Comparison of ENCODE assay signal across 8 cellular contexts in genomic region chr9:66198421-66198820, GRCh38.
DNase-seq lines count a peak whose midpoint lies in the region; ATAC-seq, FAIRE-seq and TF ChIP-seq lines count a peak whose summit lies in the region.
"Not testable (repeated sequence)": the region's sequence is repeated elsewhere in the genome, so short reads cannot be mapped to it uniquely, and the experiment has no call there.

No MANE protein-coding gene starts in this region.

- FAIRE-seq in A549 (lab: Jason Lieb, UNC) = not testable (repeated sequence)

- H2BK15ac ChIP-seq in IMR-90 (ENCODE audit: low read depth, low read length); mesenchymal stem cell (ENCODE audit: low read depth, poor library complexity, severe bottlenecking): not testable (repeated sequence)

- H3K36me3 Mint-ChIP-seq in activated T-helper 17 cell treated with anti-CD3 and anti-CD28 coated beads, Interleukin-2, amount 50 U/mL, for 72 hours (ENCODE audit: low read depth) = not testable (repeated sequence)

- not testable (repeated sequence) for H2AK5ac ChIP-seq in IMR-90 (ENCODE audit: low read depth, low read length); mesenchymal stem cell (ENCODE audit: low read length, severe bottlenecking)

- ATAC-seq in A549 (peak; percentile 91 to 95), IMR-90 (ENCODE audit: low read depth) (peak; percentile 69), esophagus mucosa (peak; percentile 45), left ventricle myocardium superior (peak; percentile 95), sciatic nerve (peak; percentile 62), upper lobe of left lung (ENCODE audit: low FRiP score in 2 of 2) (peak; percentile 57 to 72)
- peak; percentile 11 for ATAC-seq in activated T-helper 17 cell treated with anti-CD3 and anti-CD28 coated beads, Interleukin-2, amount 50 U/mL, for 72 hours (replicated peaks)

- H3K36me3 ChIP-seq in IMR-90 (ENCODE audit: control insufficient read depth, insufficient read depth, low read length); mesenchymal stem cell (ENCODE audit: control insufficient read depth in 1 of 2, insufficient read depth in 2 of 2, low read depth in 1 of 2, low read length in 2 of 2); upper lobe of left lung: not testable (repeated sequence)

- H4K8ac ChIP-seq in IMR-90 (ENCODE audit: low read depth in 2 of 2, low read length in 2 of 2); mesenchymal stem cell (ENCODE audit: low read length): not testable (repeated sequence)

- H3K79me1 ChIP-seq in IMR-90 (ENCODE audit: low read depth in 1 of 2, low read length in 2 of 2); mesenchymal stem cell (replicated peaks; ENCODE audit: low read length, poor library complexity, severe bottlenecking): not testable (repeated sequence)

- TF ChIP-seq RAD21 in A549 (conservative IDR thresholded peaks at IDR 0.05 in 1 of 2, IDR thresholded peaks at IDR 0.05 in 1 of 2); IMR-90 (IDR thresholded peaks at IDR 0.05; ENCODE audit: low read length): not testable (repeated sequence)

- CTCF ChIA-PET in A549 (lab: Yijun Ruan, JAX); IMR-90 (lab: Yijun Ruan, JAX): not testable (repeated sequence)

- H3K9me1 ChIP-seq in IMR-90 (ENCODE audit: insufficient read depth, low read length) = not testable (repeated sequence)

- H3K4me3 Mint-ChIP-seq in activated T-helper 17 cell treated with anti-CD3 and anti-CD28 coated beads, Interleukin-2, amount 50 U/mL, for 72 hours = not testable (repeated sequence)

- not testable (repeated sequence) for H2AFZ ChIP-seq in IMR-90 (replicated peaks; ENCODE audit: low read length, poor library complexity); mesenchymal stem cell (ENCODE audit: low read depth, low read length)

- not testable (repeated sequence) for TF ChIP-seq CTCF in A549 (IDR thresholded peaks at IDR 0.05); IMR-90 (conservative IDR thresholded peaks at IDR 0.05; ENCODE audit: low read depth, low read length); upper lobe of left lung (IDR thresholded peaks at IDR 0.05)

- H3K27me3 Mint-ChIP-seq in activated T-helper 17 cell treated with anti-CD3 and anti-CD28 coated beads, Interleukin-2, amount 50 U/mL, for 72 hours = not testable (repeated sequence)

- not testable (repeated sequence) for H4K20me1 ChIP-seq in IMR-90 (ENCODE audit: insufficient read depth, low read length)

- not testable (repeated sequence) for H4K5ac ChIP-seq in IMR-90 (ENCODE audit: low read depth, low read length)

- POLR2A ChIA-PET in A549 (lab: Yijun Ruan, JAX); IMR-90 (lab: Charles Lee; ENCODE audit: unreplicated experiment): not testable (repeated sequence)

- H4K91ac ChIP-seq in IMR-90 (ENCODE audit: insufficient read depth, low read depth, low read length); mesenchymal stem cell (ENCODE audit: low read length): not testable (repeated sequence)

- H3K9me3 Mint-ChIP-seq in activated T-helper 17 cell treated with anti-CD3 and anti-CD28 coated beads, Interleukin-2, amount 50 U/mL, for 72 hours = not testable (repeated sequence)

- dilution Hi-C loops in IMR-90 (cut with HindIII; ENCODE audit: low sequenced_read_pairs, unreplicated experiment) = not testable (repeated sequence)

- not testable (repeated sequence) for H2BK20ac ChIP-seq in IMR-90 (ENCODE audit: low read depth, low read length)

- 25% methylated on average over 6 of the region's 22 CpGs for WGBS in A549 (ENCODE audit: missing lambda C conversion rate)
- WGBS in IMR-90 (ENCODE audit: extremely low coverage in 2 of 2, insufficient read length in 1 of 2), 2 experiments = no CpG with 5 or more reads among the region's 22 CpGs
- no CpG with 5 or more reads among the region's 22 CpGs for WGBS in mesenchymal stem cell
- 56 to 74% methylated on average over 7 to 22 of the region's 22 CpGs for WGBS in upper lobe of left lung, 2 donors

- not testable (repeated sequence) for DNase-seq in A549 (ENCODE audit: low read depth in 1 of 2, low spot score in 1 of 2); IMR-90; mesenchymal stem cell; sciatic nerve (ENCODE audit: low spot score)
- DNase-seq in left ventricle myocardium superior = peak; percentile 49
- peak in 1 of 2 donors; percentile 75 for DNase-seq in upper lobe of left lung

- not testable (repeated sequence) for H3K4me1 Mint-ChIP-seq in activated T-helper 17 cell treated with anti-CD3 and anti-CD28 coated beads, Interleukin-2, amount 50 U/mL, for 72 hours

- H3K4me3 ChIP-seq in A549; IMR-90 (ENCODE audit: insufficient read depth, low read depth, low read length); mesenchymal stem cell (ENCODE audit: insufficient read depth in 1 of 2, low read depth in 1 of 2, low read length in 2 of 2); upper lobe of left lung: not testable (repeated sequence)

- H2BK5ac ChIP-seq in IMR-90 (ENCODE audit: low read depth, low read length, poor library complexity, severe bottlenecking); mesenchymal stem cell (ENCODE audit: low read depth, low read length, poor library complexity, severe bottlenecking): not testable (repeated sequence)

- not testable (repeated sequence) for H3K27ac Mint-ChIP-seq in activated T-helper 17 cell treated with anti-CD3 and anti-CD28 coated beads, Interleukin-2, amount 50 U/mL, for 72 hours

- BruUV-seq in IMR-90 (replicated peaks; lab: Mats Ljungman, UMichigan) = not testable (repeated sequence)

- H3K23ac ChIP-seq in IMR-90 (ENCODE audit: low read depth, low read length); mesenchymal stem cell (ENCODE audit: low read length in 2 of 2): not testable (repeated sequence)

- H3K4me1 ChIP-seq in A549; IMR-90 (ENCODE audit: control insufficient read depth, insufficient read depth, low read length); mesenchymal stem cell (ENCODE audit: control insufficient read depth, insufficient read depth, low read depth, low read length); upper lobe of left lung: not testable (repeated sequence)

- TF ChIP-seq POLR2A in A549 (IDR thresholded peaks at IDR 0.05; ENCODE audit: low read length); IMR-90 (IDR thresholded peaks at IDR 0.05; ENCODE audit: low read depth, low read length); upper lobe of left lung (IDR thresholded peaks at IDR 0.05): not testable (repeated sequence)

- not testable (repeated sequence) for H3K14ac ChIP-seq in IMR-90 (replicated peaks; ENCODE audit: low read depth, low read length); mesenchymal stem cell (ENCODE audit: low read length in 2 of 2)

- in situ Hi-C loops in IMR-90 (cut with MboI; ENCODE audit: low sequenced_read_pairs) = not testable (repeated sequence)

- H3K27me3 ChIP-seq in IMR-90 (ENCODE audit: control insufficient read depth, insufficient read depth, low read length); mesenchymal stem cell (ENCODE audit: control insufficient read depth in 1 of 2, insufficient read depth in 1 of 2, low read length in 2 of 2); upper lobe of left lung: not testable (repeated sequence)

- TF ChIP-seq EP300 in A549 (IDR thresholded peaks at IDR 0.05); upper lobe of left lung (IDR thresholded peaks at IDR 0.05): not testable (repeated sequence)

- not testable (repeated sequence) for H3K4ac ChIP-seq in IMR-90 (ENCODE audit: low read depth, low read length); mesenchymal stem cell (ENCODE audit: low read depth in 1 of 2, low read length in 2 of 2)

- H3K56ac ChIP-seq in IMR-90 (ENCODE audit: extremely low read depth, insufficient read depth, low read length) = not testable (repeated sequence)

- intact Hi-C loops in IMR-90 (cut with micrococcal nuclease); left ventricle myocardium superior (cut with micrococcal nuclease); sciatic nerve (cut with DNase I): not testable (repeated sequence)

- not testable (repeated sequence) for H3K9me3 ChIP-seq in A549; IMR-90 (ENCODE audit: control insufficient read depth, insufficient read depth, low read length); mesenchymal stem cell (ENCODE audit: control insufficient read depth, low read length); upper lobe of left lung

- not testable (repeated sequence) for H3K18ac ChIP-seq in IMR-90 (ENCODE audit: low read depth, low read length); mesenchymal stem cell (ENCODE audit: low read depth in 1 of 2, low read length in 2 of 2)

- H3K4me2 ChIP-seq in A549; IMR-90 (ENCODE audit: low read depth, low read length): not testable (repeated sequence)
- peak overlapping the region; percentile 51 for H3K4me2 ChIP-seq in mesenchymal stem cell (ENCODE audit: low read length, poor library complexity, severe bottlenecking)

- not testable (repeated sequence) for H3K9ac ChIP-seq in IMR-90 (ENCODE audit: low read depth, low read length); mesenchymal stem cell (ENCODE audit: low read length)

- not testable (repeated sequence) for H2BK12ac ChIP-seq in mesenchymal stem cell (ENCODE audit: low read length in 2 of 2)

- H3K27ac ChIP-seq in A549; IMR-90 (ENCODE audit: insufficient read depth, low read length); mesenchymal stem cell (ENCODE audit: low read length, poor library complexity, severe bottlenecking); upper lobe of left lung: not testable (repeated sequence)

- H2BK120ac ChIP-seq in IMR-90 (ENCODE audit: low read depth, low read length); mesenchymal stem cell (ENCODE audit: low read depth, low read length): not testable (repeated sequence)

- not testable (repeated sequence) for H2AK9ac ChIP-seq in IMR-90 (replicated peaks; ENCODE audit: low read depth, low read length, poor library complexity)

Comparison
In these comparisons a context has a peak if more than half of its experiments do, and no peak if none do; other contexts are left out.
1. ATAC-seq: peak in every context shown above with its lines; median percentile 95 in left ventricle myocardium superior; 93 in A549; 69 in IMR-90; 64 in upper lobe of left lung; 62 in sciatic nerve; 45 in esophagus mucosa; 11 in activated T-helper 17 cell treated with anti-CD3 and anti-CD28 coated beads, Interleukin-2, amount 50 U/mL, for 72 hours.